2 cellular contexts compared by ENCODE assay signal in the genomic region with DNA sequence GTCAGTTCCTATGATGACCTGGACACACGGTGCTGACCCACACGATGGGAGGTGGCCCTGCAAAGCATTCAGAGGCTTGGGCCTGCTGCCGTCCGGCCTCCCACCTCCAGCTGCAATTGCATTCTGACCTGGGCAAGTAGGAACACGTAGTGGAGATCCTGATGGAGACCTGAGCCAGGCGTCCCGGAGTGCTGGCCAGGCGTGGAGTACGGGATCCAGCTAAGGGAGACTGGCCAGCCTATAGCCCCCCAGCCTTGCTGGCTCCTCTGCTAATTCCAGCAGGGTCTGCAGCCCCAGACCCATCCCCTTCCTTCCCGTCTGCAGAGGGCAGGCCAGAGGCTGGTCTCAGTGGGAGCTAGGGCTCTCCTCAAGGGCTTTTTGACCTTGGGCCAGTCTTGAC.
TF ChIP-seq lines count a peak whose summit lies in the region.

No MANE protein-coding gene starts in this region.

TF ChIP-seq in GM23338, 12 proteins besides CTCF, POLR2A, EP300 and RAD21 (continues in another document):
- TF ChIP-seq CREB1 (CRISPR knock-in tag; IDR thresholded peaks at IDR 0.05; ENCODE audit: low read depth) (no peak), JUNB (IDR thresholded peaks at IDR 0.05; ENCODE audit: unreplicated experiment) (no peak), POLR2AphosphoS5 (IDR thresholded peaks at IDR 0.05; ENCODE audit: low read depth) (no peak), NANOG (IDR thresholded peaks at IDR 0.05; ENCODE audit: borderline replicate concordance) (no peak), ZNF114 (CRISPR knock-in tag; IDR thresholded peaks at IDR 0.05) (no peak), EZH2 (IDR thresholded peaks at IDR 0.05; ENCODE audit: low read depth, unreplicated experiment) (no peak), ZNF331 (CRISPR knock-in tag; IDR thresholded peaks at IDR 0.05; ENCODE audit: low read depth) (no peak), STAT1 (IDR thresholded peaks at IDR 0.05; ENCODE audit: unreplicated experiment) (no peak)
- TF ChIP-seq, protein P1, sequence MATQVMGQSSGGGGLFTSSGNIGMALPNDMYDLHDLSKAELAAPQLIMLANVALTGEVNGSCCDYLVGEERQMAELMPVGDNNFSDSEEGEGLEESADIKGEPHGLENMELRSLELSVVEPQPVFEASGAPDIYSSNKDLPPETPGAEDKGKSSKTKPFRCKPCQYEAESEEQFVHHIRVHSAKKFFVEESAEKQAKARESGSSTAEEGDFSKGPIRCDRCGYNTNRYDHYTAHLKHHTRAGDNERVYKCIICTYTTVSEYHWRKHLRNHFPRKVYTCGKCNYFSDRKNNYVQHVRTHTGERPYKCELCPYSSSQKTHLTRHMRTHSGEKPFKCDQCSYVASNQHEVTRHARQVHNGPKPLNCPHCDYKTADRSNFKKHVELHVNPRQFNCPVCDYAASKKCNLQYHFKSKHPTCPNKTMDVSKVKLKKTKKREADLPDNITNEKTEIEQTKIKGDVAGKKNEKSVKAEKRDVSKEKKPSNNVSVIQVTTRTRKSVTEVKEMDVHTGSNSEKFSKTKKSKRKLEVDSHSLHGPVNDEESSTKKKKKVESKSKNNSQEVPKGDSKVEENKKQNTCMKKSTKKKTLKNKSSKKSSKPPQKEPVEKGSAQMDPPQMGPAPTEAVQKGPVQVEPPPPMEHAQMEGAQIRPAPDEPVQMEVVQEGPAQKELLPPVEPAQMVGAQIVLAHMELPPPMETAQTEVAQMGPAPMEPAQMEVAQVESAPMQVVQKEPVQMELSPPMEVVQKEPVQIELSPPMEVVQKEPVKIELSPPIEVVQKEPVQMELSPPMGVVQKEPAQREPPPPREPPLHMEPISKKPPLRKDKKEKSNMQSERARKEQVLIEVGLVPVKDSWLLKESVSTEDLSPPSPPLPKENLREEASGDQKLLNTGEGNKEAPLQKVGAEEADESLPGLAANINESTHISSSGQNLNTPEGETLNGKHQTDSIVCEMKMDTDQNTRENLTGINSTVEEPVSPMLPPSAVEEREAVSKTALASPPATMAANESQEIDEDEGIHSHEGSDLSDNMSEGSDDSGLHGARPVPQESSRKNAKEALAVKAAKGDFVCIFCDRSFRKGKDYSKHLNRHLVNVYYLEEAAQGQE (IDR thresholded peaks at IDR 0.05; ENCODE audit: unreplicated experiment) = no peak
- TF ChIP-seq, protein P2, sequence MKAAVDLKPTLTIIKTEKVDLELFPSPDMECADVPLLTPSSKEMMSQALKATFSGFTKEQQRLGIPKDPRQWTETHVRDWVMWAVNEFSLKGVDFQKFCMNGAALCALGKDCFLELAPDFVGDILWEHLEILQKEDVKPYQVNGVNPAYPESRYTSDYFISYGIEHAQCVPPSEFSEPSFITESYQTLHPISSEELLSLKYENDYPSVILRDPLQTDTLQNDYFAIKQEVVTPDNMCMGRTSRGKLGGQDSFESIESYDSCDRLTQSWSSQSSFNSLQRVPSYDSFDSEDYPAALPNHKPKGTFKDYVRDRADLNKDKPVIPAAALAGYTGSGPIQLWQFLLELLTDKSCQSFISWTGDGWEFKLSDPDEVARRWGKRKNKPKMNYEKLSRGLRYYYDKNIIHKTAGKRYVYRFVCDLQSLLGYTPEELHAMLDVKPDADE (IDR thresholded peaks at IDR 0.05) = no peak

TF ChIP-seq in H1, 55 proteins besides CTCF, POLR2A, EP300 and RAD21:
- TF ChIP-seq CHD2 (IDR thresholded peaks at IDR 0.05; ENCODE audit: low read length) (no peak), POLR2AphosphoS5 (IDR thresholded peaks at IDR 0.05; ENCODE audit: low read depth, low read length) (no peak), GABPA (IDR thresholded peaks at IDR 0.05; ENCODE audit: borderline replicate concordance, insufficient read depth, low read length) (no peak), CEBPB (IDR thresholded peaks at IDR 0.05; ENCODE audit: low read depth, low read length) (no peak), KDM1A (IDR thresholded peaks at IDR 0.05; ENCODE audit: borderline replicate concordance, low read length) (no peak), BCL11A (IDR thresholded peaks at IDR 0.05; ENCODE audit: low read depth in 2 of 2, low read length in 2 of 2) (no peak), FOSL1 (IDR thresholded peaks at IDR 0.05; ENCODE audit: insufficient read depth, low read depth, low read length) (no peak), EZH2 (IDR thresholded peaks at IDR 0.05; ENCODE audit: low read depth, low read length, severe bottlenecking) (no peak), SAP30 (IDR thresholded peaks at IDR 0.05; ENCODE audit: insufficient read depth, insufficient replicate concordance, low read length) (no peak), SIRT6 (IDR thresholded peaks at IDR 0.05; ENCODE audit: low read length) (no peak)
